In the genomic region with DNA sequence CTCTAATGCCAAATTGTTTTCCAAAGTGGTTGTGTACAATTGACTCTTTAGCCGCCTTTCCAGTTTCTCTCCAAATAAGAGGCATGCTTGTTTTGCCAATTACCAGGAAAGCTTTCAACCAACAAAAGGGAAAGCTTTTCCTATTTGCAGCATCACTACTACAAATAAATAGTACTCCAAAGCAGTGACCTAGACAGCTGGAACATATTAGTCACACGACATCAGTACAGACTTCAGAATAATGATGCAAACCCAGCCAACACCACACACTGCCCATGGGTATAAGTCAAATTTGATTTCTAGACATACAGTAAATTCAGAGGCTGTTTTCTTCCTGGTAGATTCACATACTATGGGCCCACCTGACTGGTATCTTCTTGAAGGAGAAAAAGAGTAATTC, we compare ENCODE assay signal across 13 cellular contexts. TPM values are rescaled to one million over a fixed set of nuclear protein-coding genes. Genes with fewer than 3 reads are reported as not detected.
DNase-seq lines count a peak whose midpoint lies in the region; ATAC-seq and TF ChIP-seq lines count a peak whose summit lies in the region.
"Had no signal": no experiment of that assay in that cellular context is flagged by ENCODE, and none has a peak within 500 bp of the region (broad histone marks: within the 10 kb centered on the region; RNA-seq: fewer than 3 reads in every experiment).

No MANE protein-coding gene starts in this region.

- CTCF ChIA-PET in HCT116 (lab: Charles Lee): no interaction called here

- no peak overlapping the region for H4K8ac ChIP-seq in neuronal stem cell (ENCODE audit: low read depth, low read length)

- H3K36me3 ChIP-seq in ACC112 (ENCODE audit: insufficient read depth, low read length) (no peaks in the 10 kb centered on the region), HCT116 (ENCODE audit: control insufficient read depth in 1 of 2, insufficient read depth in 2 of 2, low read length in 2 of 2) (no peaks in the 10 kb centered on the region), adipocyte (ENCODE audit: control insufficient read depth, insufficient read depth, low read length, severe bottlenecking) (no peaks in the 10 kb centered on the region), uterus (no peaks in the 10 kb centered on the region), sigmoid colon (peaks cover 0 to 8% (median 4%) of the 10 kb centered on the region in 4 donors), neuronal stem cell (replicated peaks in 1 of 2; ENCODE audit: control insufficient read depth in 2 of 2, insufficient read depth in 2 of 2, low read length in 2 of 2) (peaks cover 0 to 5% of the 10 kb centered on the region in 2 donors)
- H3K36me3 ChIP-seq: cardiac muscle cell, transverse colon had no signal

- H3K9ac ChIP-seq in HCT116 (ENCODE audit: low read length) (no peak overlapping the region), adipocyte (ENCODE audit: low read length) (no peak overlapping the region), neuronal stem cell (ENCODE audit: low read depth, low read length, poor library complexity) (no peak overlapping the region)

- no peak overlapping the region for H3K14ac ChIP-seq in neuronal stem cell (ENCODE audit: low read length)

- no peaks in the 10 kb centered on the region for H3K9me2 ChIP-seq in HCT116 (ENCODE audit: insufficient read depth)

- peak overlapping the region; percentile 37; the same call in 1 of the 2 replicates for H3K4me3 ChIP-seq in ACC112 (ENCODE audit: low read depth, low read length)
- H3K4me3 ChIP-seq in HCT116 (replicated peaks in 1 of 2; ENCODE audit: low read depth in 1 of 2, low read length in 2 of 2): no peak overlapping the region
- H3K4me3 ChIP-seq in adipocyte (ENCODE audit: low read length): peak overlapping the region; percentile 1
- no peak overlapping the region for H3K4me3 ChIP-seq in foreskin fibroblast (ENCODE audit: low read depth in 1 of 2, low read length in 2 of 2)
- H3K4me3 ChIP-seq in uterus: no peak overlapping the region
- no peak overlapping the region for H3K4me3 ChIP-seq in sigmoid colon
- no peak overlapping the region for H3K4me3 ChIP-seq in neuronal stem cell (ENCODE audit: low read length in 2 of 2)
- H3K4me3 ChIP-seq: cardiac muscle cell, transverse colon had no signal

- H4K91ac ChIP-seq in neuronal stem cell (ENCODE audit: low read depth, low read length, poor library complexity): no peak overlapping the region

- no peak overlapping the region for H2BK15ac ChIP-seq in neuronal stem cell (ENCODE audit: low read length)

- no peak overlapping the region for H3K18ac ChIP-seq in neuronal stem cell (ENCODE audit: low read length)

- no peak for TF ChIP-seq EP300 in sigmoid colon (IDR thresholded peaks at IDR 0.05)

- no peak overlapping the region for H2BK5ac ChIP-seq in neuronal stem cell (ENCODE audit: low read length)

- no TSS peak for BruUV-seq in HCT116 (replicated peaks; lab: Mats Ljungman, UMichigan)

- TF ChIP-seq CTCF in HCT116 (IDR thresholded peaks at IDR 0.05 in 2 of 3, conservative IDR thresholded peaks at IDR 0.05 in 1 of 3; ENCODE audit: borderline replicate concordance in 1 of 3, insufficient read depth in 1 of 3, low read depth in 2 of 3, low read length in 2 of 3) (no peak), foreskin fibroblast (IDR thresholded peaks at IDR 0.05; ENCODE audit: low read depth, low read length) (no peak), uterus (IDR thresholded peaks at IDR 0.05) (no peak), sigmoid colon (IDR thresholded peaks at IDR 0.05) (no peak)

- no peak overlapping the region for H3K23ac ChIP-seq in neuronal stem cell (ENCODE audit: low read depth, low read length, poor library complexity)

- POLR2A ChIA-PET in HCT116 (lab: Charles Lee): no interaction called here

- TF ChIP-seq RAD21 in HCT116 (IDR thresholded peaks at IDR 0.05; ENCODE audit: low read depth): no peak

- H2AFZ ChIP-seq in ACC112 (ENCODE audit: low read length, unreplicated experiment): no peak overlapping the region
- no peak overlapping the region for H2AFZ ChIP-seq in HCT116 (ENCODE audit: low read depth, low read length, poor library complexity, severe bottlenecking)
- no peak overlapping the region for H2AFZ ChIP-seq in neuronal stem cell (ENCODE audit: low read length)

- H3K9me3 ChIP-seq in HCT116 (ENCODE audit: control insufficient read depth in 1 of 2, insufficient read depth in 1 of 2, low read depth in 1 of 2, low read length in 2 of 2): no peaks in the 10 kb centered on the region
- no peaks in the 10 kb centered on the region for H3K9me3 ChIP-seq in adipocyte (ENCODE audit: control insufficient read depth, low read length)
- no peaks in the 10 kb centered on the region for H3K9me3 ChIP-seq in uterus
- H3K9me3 ChIP-seq in sigmoid colon: no peaks in the 10 kb centered on the region
- H3K9me3 ChIP-seq in neuronal stem cell (replicated peaks in 1 of 2; ENCODE audit: control insufficient read depth in 2 of 2, insufficient read depth in 1 of 2, low read depth in 1 of 2, low read length in 2 of 2): no peaks in the 10 kb centered on the region
- H3K9me3 ChIP-seq: transverse colon had no signal

- H3K27ac ChIP-seq in ACC112 (ENCODE audit: low read depth, low read length) (peak overlapping the region; percentile 88), HCT116 (ENCODE audit: low read depth, low read length) (no peak overlapping the region), uterus (no peak overlapping the region), sigmoid colon (no peak overlapping the region), neuronal stem cell (replicated peaks; ENCODE audit: low read length) (no peak overlapping the region)
- H3K27ac ChIP-seq: cardiac muscle cell, transverse colon had no signal

- H4K20me1 ChIP-seq in HCT116 (ENCODE audit: insufficient read depth): no peaks in the 10 kb centered on the region

- no peak overlapping the region for H2AK5ac ChIP-seq in neuronal stem cell (ENCODE audit: low read depth, low read length)

- no peak overlapping the region for H3K4me2 ChIP-seq in HCT116 (ENCODE audit: low read length)
- no peak overlapping the region for H3K4me2 ChIP-seq in neuronal stem cell (ENCODE audit: insufficient read depth, low read length, poor library complexity, severe bottlenecking)

- no peak overlapping the region for H2BK12ac ChIP-seq in neuronal stem cell (ENCODE audit: low read length)

- TF ChIP-seq POLR2A in HCT116 (IDR thresholded peaks at IDR 0.05; ENCODE audit: borderline replicate concordance, extremely low read depth, insufficient read depth, insufficient read length) (no peak), uterus (IDR thresholded peaks at IDR 0.05) (no peak), sigmoid colon (IDR thresholded peaks at IDR 0.05) (no peak)

- H3K27me3 ChIP-seq in ACC112 (ENCODE audit: insufficient read depth, low read length) (no peaks in the 10 kb centered on the region), HCT116 (ENCODE audit: insufficient read depth, low read length) (no peaks in the 10 kb centered on the region), adipocyte (replicated peaks; ENCODE audit: control insufficient read depth, insufficient read depth, low read length) (no peaks in the 10 kb centered on the region), uterus (no peaks in the 10 kb centered on the region), sigmoid colon (no peaks in the 10 kb centered on the region), neuronal stem cell (ENCODE audit: control insufficient read depth in 3 of 3, insufficient read depth in 3 of 3, low read depth in 1 of 3, low read length in 3 of 3) (no peaks in the 10 kb centered on the region)
- H3K27me3 ChIP-seq: cardiac muscle cell, transverse colon had no signal

- H3K4me1 ChIP-seq in ACC112 (ENCODE audit: control insufficient read depth, insufficient read depth, low read length, unreplicated experiment): peaks cover 16% of the 10 kb centered on the region
- no peaks in the 10 kb centered on the region for H3K4me1 ChIP-seq in HCT116 (ENCODE audit: control insufficient read depth in 1 of 2, insufficient read depth in 2 of 2, low read length in 2 of 2)
- H3K4me1 ChIP-seq in adipocyte (ENCODE audit: control insufficient read depth, insufficient read depth, low read length): peaks cover 12% of the 10 kb centered on the region
- H3K4me1 ChIP-seq in uterus: no peaks in the 10 kb centered on the region
- H3K4me1 ChIP-seq in sigmoid colon: peaks cover 0 to 13% (median 4%) of the 10 kb centered on the region in 4 donors
- H3K4me1 ChIP-seq in neuronal stem cell (ENCODE audit: control insufficient read depth in 2 of 2, insufficient read depth in 1 of 2, low read depth in 1 of 2, low read length in 2 of 2): no peaks in the 10 kb centered on the region

- RAD21 ChIA-PET in HCT116 (lab: Charles Lee; ENCODE audit: low non-redundant PET in 1 of 2, low total read pairs in 2 of 2, uncharacterized antibody in 2 of 2, unreplicated experiment in 2 of 2): no interaction called here

- H3K79me2 ChIP-seq in ACC112 (ENCODE audit: control insufficient read depth, insufficient read depth, low read length, unreplicated experiment): peaks cover 6% of the 10 kb centered on the region
- H3K79me2 ChIP-seq in HCT116 (ENCODE audit: insufficient read depth, low read length): peaks cover 3% of the 10 kb centered on the region; the same call in 1 of the 2 replicates

- no peak overlapping the region for H2BK120ac ChIP-seq in neuronal stem cell (ENCODE audit: low read depth, low read length)

- no peak overlapping the region for H3K4ac ChIP-seq in neuronal stem cell (ENCODE audit: low read length)

- WGBS in sigmoid colon, 2 donors: 90% methylated on average over 2 of the region's 2 CpGs
- no CpG with 5 or more reads among the region's 2 CpGs for WGBS in neuronal stem cell (ENCODE audit: extremely low coverage in 2 of 2, insufficient read length in 2 of 2, insufficient replicate concordance in 1 of 2), 2 donors

- no peaks in the 10 kb centered on the region for H3K79me1 ChIP-seq in neuronal stem cell (ENCODE audit: low read depth, low read length)

- intact Hi-C loops in HCT116 (cut with micrococcal nuclease): no loop called here
- intact Hi-C loops in uterus (cut with DNase I; ENCODE audit: low total_unique reads): no loop called here
- intact Hi-C loops in sigmoid colon (cut with DNase I): no loop called here

- DNase-seq in HCT116 (ENCODE audit: low read depth, low spot score) (no peak), adipocyte (ENCODE audit: low read depth) (peak; percentile 95), foreskin fibroblast (peak; percentile 80 to 93), uterus (no peak), Ammon's horn (ENCODE audit: low spot score) (no peak), sigmoid colon (no peak), neuronal stem cell (ENCODE audit: low spot score) (no peak)
- DNase-seq: COR-L47, H7, NCI-H2171 treated with DMSO at 0.1 percent for 48 hours, transverse colon had no signal

- no peak for ATAC-seq in HCT116

TF ChIP-seq in HCT116, 20 proteins besides CTCF, POLR2A, EP300 and RAD21 (continues in another document):
- TF ChIP-seq FOSL1 (IDR thresholded peaks at IDR 0.05; ENCODE audit: low read depth): 0 out of 2 replicates have a peak, but pooled peaks have one; percentile 28
- TF ChIP-seq ZFX (IDR thresholded peaks at IDR 0.05): no peak
- TF ChIP-seq ZNF274 (IDR thresholded peaks at IDR 0.05; ENCODE audit: low read depth, low read length): no peak

RNA-seq across cellular contexts. Expression of gene SGMS1, which starts 29.7 kb away (rescaled TPM):
- total RNA-seq in HCT116 (2021; ENCODE audit: unreplicated experiment) (29.1 TPM), uterus (100 to 1,000 TPM in 1 of 4 donors, 10 to 100 TPM in 3; 38.0 to 102 (median 57.7) TPM), sigmoid colon (10 to 100 TPM; 55.7 to 81.3 (median 62.3) TPM)
- 13.3 and 14.7 TPM in 2 replicates for polyA plus RNA-seq in HCT116 (2012)
- 1 to 10 TPM; 3.5 to 9.1 (median 3.6) TPM for polyA plus RNA-seq in sigmoid colon
- 3.8 TPM for polyA plus RNA-seq in neuronal stem cell (2013, experiment 1 of 2)
- polyA plus RNA-seq in neuronal stem cell (2013, experiment 2 of 2): 3.9 TPM

Comparison
In these comparisons a context has a peak if more than half of its experiments do, and no peak if none do; other contexts are left out.
1. H3K4me3 ChIP-seq: peak in ACC112 (single experiment) and adipocyte (single experiment); none in HCT116 (0 of 2), foreskin fibroblast (0 of 2), uterus (0 of 2), sigmoid colon (0 of 4) and neuronal stem cell (0 of 2).
2. DNase-seq: peak in adipocyte (single experiment) and foreskin fibroblast (2 of 2); none in HCT116 (single experiment), uterus (0 of 2), Ammon's horn (single experiment), sigmoid colon (single experiment) and neuronal stem cell (single experiment).